ENCODE assay signal across 9 cellular contexts in genomic region chr17:7685533-7686220, GRCh38.
DNase-seq lines count a peak whose midpoint lies in the region; ATAC-seq and FAIRE-seq lines count a peak whose summit lies in the region.
"Had no signal": no experiment of that assay in that cellular context is flagged by ENCODE, and none has a peak within 500 bp of the region (broad histone marks: within the 10 kb centered on the region; RNA-seq: fewer than 3 reads in every experiment).

No MANE protein-coding gene starts in this region.

- peak overlapping the region; percentile 99 for H3K27ac ChIP-seq in BLaER1

- peak overlapping the region; percentile 99 for H3K27ac Mint-ChIP-seq in memory B cell

- H3K9ac ChIP-seq in BLaER1, result peak overlapping the region; percentile 99

- no peaks in the 10 kb centered on the region for H3K9me3 Mint-ChIP-seq in memory B cell

- no peaks in the 10 kb centered on the region for H3K27me3 ChIP-seq in BLaER1

- FAIRE-seq in GM19239 (lab: Jason Lieb, UNC), result peak; percentile 95
- FAIRE-seq: colon had no signal

- H4K20me1 ChIP-seq in BLaER1, result peaks cover 53% of the 10 kb centered on the region

- no peaks in the 10 kb centered on the region for H3K9me3 ChIP-seq in BLaER1

- H3K4me2 ChIP-seq in BLaER1, result peak overlapping the region; percentile 92

- peak overlapping the region; percentile 99 for H3K4me3 ChIP-seq in BLaER1

- DNase-seq in GM19239 (ENCODE audit: insufficient read length, low spot score) (peak; percentile 70), NCI-H82 treated with DMSO at 0.1 percent for 48 hours (lab: John Stamatoyannopoulos, UW; ENCODE audit: unreplicated experiment) (peak; percentile 96), memory B cell (ENCODE audit: low spot score in 2 of 2) (peak; percentile 78 to 89)
- DNase-seq in activated CD8-positive, alpha-beta memory T cell treated with anti-CD3 and anti-CD28 coated beads for 24 hours, result peak; percentile 90
- DNase-seq in effector CD8-positive, alpha-beta T cell (lab: John Stamatoyannopoulos, UW), result peak; percentile 77
- DNase-seq in stimulated activated CD8-positive, alpha-beta memory T cell treated with anti-CD3 and anti-CD28 coated beads, Interleukin-12 subunit alpha, Interleukin-12 subunit beta, amount 100 ng/mL, for 1 hour (ENCODE audit: low read depth), result peak; percentile 78

- H3K36me3 ChIP-seq in BLaER1, result peaks cover 30% of the 10 kb centered on the region

- peak; percentile 29 for ATAC-seq in HG03469 (IDR thresholded peaks at IDR 0.05; ENCODE audit: unreplicated experiment)
- peak; percentile 70 for ATAC-seq in memory B cell (ENCODE audit: low read depth)

- peak overlapping the region; percentile 97 for H3K4me3 Mint-ChIP-seq in memory B cell

- peaks cover 37% of the 10 kb centered on the region for H3K4me1 ChIP-seq in BLaER1

- peaks cover 34% of the 10 kb centered on the region for H3K4me1 Mint-ChIP-seq in memory B cell

- no peaks in the 10 kb centered on the region for H3K27me3 Mint-ChIP-seq in memory B cell

- peaks cover 2% of the 10 kb centered on the region for H3K36me3 Mint-ChIP-seq in memory B cell

Comparison
In these comparisons a context has a peak if more than half of its experiments do, and no peak if none do; other contexts are left out.
1. Peak in every context shown above with its lines: DNase-seq, ATAC-seq, H3K4me3 ChIP-seq and H3K27ac ChIP-seq.